Comparison of ENCODE assay signal across 30 cellular contexts in genomic region chr6:149888113-149888512, GRCh38. TPM values are rescaled to one million over a fixed set of nuclear protein-coding genes. Genes with fewer than 3 reads are reported as not detected.
DNase-seq lines count a peak whose midpoint lies in the region; ATAC-seq, FAIRE-seq and TF ChIP-seq lines count a peak whose summit lies in the region.
"Had no signal": no experiment of that assay in that cellular context is flagged by ENCODE, and none has a peak within 500 bp of the region (broad histone marks: within the 10 kb centered on the region; RNA-seq: fewer than 3 reads in every experiment).

No MANE protein-coding gene starts in this region.

- no peak overlapping the region for H2AFZ ChIP-seq in HepG2 (ENCODE audit: low read length)

- no peak overlapping the region for H3K4me2 ChIP-seq in HepG2 (ENCODE audit: low read depth, low read length)

- 14% methylated on average over 10 of the region's 10 CpGs for WGBS in HepG2 (ENCODE audit: low lambda C conversion rate)
- 80% methylated on average over 1 of the region's 10 CpGs for WGBS in right lobe of liver (ENCODE audit: insufficient coverage, low coverage, low lambda C conversion rate, missing lambda C conversion rate)
- 52 to 66% methylated on average over 10 of the region's 10 CpGs for WGBS in esophagus, 2 donors

- H4K20me1 ChIP-seq in HepG2 (ENCODE audit: insufficient read depth, low read length), result no peaks in the 10 kb centered on the region

- peaks cover 7% of the 10 kb centered on the region; the same call in 1 of the 2 replicates for H3K4me1 ChIP-seq in HepG2 (ENCODE audit: insufficient read depth, low read length)
- no peaks in the 10 kb centered on the region for H3K4me1 ChIP-seq in right lobe of liver
- peaks cover 3 to 14% of the 10 kb centered on the region in 2 donors for H3K4me1 ChIP-seq in esophagus (ENCODE audit: control insufficient read depth in 2 of 2, insufficient read depth in 2 of 2, low read length in 1 of 2)
- H3K4me1 ChIP-seq in mucosa of descending colon (ENCODE audit: low read depth), result peaks cover 2% of the 10 kb centered on the region

- TF ChIP-seq CTCF in HepG2 (CRISPR knock-in tag; IDR thresholded peaks at IDR 0.05) (no peak), right lobe of liver (IDR thresholded peaks at IDR 0.05) (no peak), mucosa of descending colon (IDR thresholded peaks at IDR 0.05) (no peak), GM20000 (IDR thresholded peaks at IDR 0.05; ENCODE audit: extremely low read depth, missing control alignments) (no peak)

- H3K27ac Mint-ChIP-seq in activated naive CD4-positive, alpha-beta T cell treated with anti-CD3 and anti-CD28 coated beads, Interleukin-2, amount 50 U/mL, for 72 hours, result no peak overlapping the region
- H3K27ac Mint-ChIP-seq: activated CD8-positive, alpha-beta T cell treated with anti-CD3 and anti-CD28 coated beads for 36 hours; activated naive CD8-positive, alpha-beta T cell; CD4-positive, CD25-positive, alpha-beta regulatory T cell; stimulated activated memory B cell treated with anti-CD40 and anti-IgM and Interleukin-4, amounts not matched to agents 10 μg/mL and 1 μg/mL and 100 μg/mL, for 72 hours; T-helper 1 cell treated with Interleukin-12 subunit alpha and Interleukin-12 subunit beta and Interleukin-4 antibody, amounts not matched to agents 30 μg/mL and 1 μg/mL, for 36 hours had no signal

- no peak for DNase-seq in HepG2 (ENCODE audit: low spot score)
- no peak for DNase-seq in right lobe of liver
- DNase-seq in mucosa of descending colon, result no peak
- DNase-seq in GM20000 (ENCODE audit: low spot score), result no peak
- no peak for DNase-seq in SIG-M5 (lab: John Stamatoyannopoulos, UW)
- DNase-seq in activated naive CD4-positive, alpha-beta T cell treated with anti-CD3 and anti-CD28 coated beads, Interleukin-2, amount 50 U/mL, for 72 hours (ENCODE audit: low spot score in 2 of 2), result no peak
- DNase-seq: 8988T; activated CD4-positive, CD25-positive, alpha-beta regulatory T cell treated with anti-CD3 and anti-CD28 coated beads, Interleukin-2, amount 50 U/mL, for 72 hours; activated CD8-positive, alpha-beta T cell treated with anti-CD3 and anti-CD28 coated beads for 36 hours; CD4-positive, CD25-positive, alpha-beta regulatory T cell; central memory CD4-positive, alpha-beta T cell; dermis blood vessel endothelial cell; head of caudate nucleus; kidney glomerular epithelial cell; NCI-H1105; NCI-H2029 treated with DMSO at 0.1 percent for 48 hours; NCI-H2227 treated with DMSO at 0.1 percent for 48 hours; NCI-H748 treated with DMSO at 0.1 percent for 48 hours; posterior cingulate gyrus; stimulated activated CD4-positive, alpha-beta T cell treated with anti-CD3 and anti-CD28 coated beads, Interleukin-4, amount 100 ng/mL, for 4 hours; substantia nigra had no signal

- ATAC-seq in HepG2 (no peak; the same call in 2 of the 3 replicates), right lobe of liver (no peak), mucosa of descending colon (peak; percentile 74), GM18498 (IDR thresholded peaks at IDR 0.05; ENCODE audit: unreplicated experiment) (no peak)
- no peak for ATAC-seq in activated naive CD4-positive, alpha-beta T cell treated with anti-CD3 and anti-CD28 coated beads, Interleukin-2, amount 50 U/mL, for 72 hours
- ATAC-seq: activated CD8-positive, alpha-beta T cell treated with anti-CD3 and anti-CD28 coated beads for 36 hours; sciatic nerve; stimulated activated memory B cell treated with anti-CD40 and anti-IgM and Interleukin-4, amounts not matched to agents 10 μg/mL and 1 μg/mL and 100 μg/mL, for 72 hours had no signal

- H3K9me3 Mint-ChIP-seq in activated naive CD4-positive, alpha-beta T cell treated with anti-CD3 and anti-CD28 coated beads, Interleukin-2, amount 50 U/mL, for 72 hours, result no peaks in the 10 kb centered on the region
- H3K9me3 Mint-ChIP-seq: activated CD8-positive, alpha-beta T cell treated with anti-CD3 and anti-CD28 coated beads for 36 hours; stimulated activated memory B cell treated with anti-CD40 and anti-IgM and Interleukin-4, amounts not matched to agents 10 μg/mL and 1 μg/mL and 100 μg/mL, for 72 hours; T-helper 1 cell treated with Interleukin-12 subunit alpha and Interleukin-12 subunit beta and Interleukin-4 antibody, amounts not matched to agents 30 μg/mL and 1 μg/mL, for 36 hours had no signal

- H3K27me3 ChIP-seq in HepG2 (ENCODE audit: control insufficient read depth in 1 of 2, insufficient read depth in 2 of 2, low read length in 2 of 2) (peaks cover 3 to 50% of the 10 kb centered on the region in 2 experiments; a peak in 4 of 5 replicates), right lobe of liver (no peaks in the 10 kb centered on the region), esophagus (ENCODE audit: control insufficient read depth in 1 of 2, insufficient read depth in 2 of 2, low read length in 2 of 2) (no peaks in the 10 kb centered on the region)

- H3K9me3 ChIP-seq in HepG2 (ENCODE audit: low read length) (no peaks in the 10 kb centered on the region), right lobe of liver (no peaks in the 10 kb centered on the region), esophagus (ENCODE audit: control insufficient read depth in 2 of 2, insufficient read depth in 1 of 2, low read depth in 1 of 2, low read length in 1 of 2) (no peaks in the 10 kb centered on the region), mucosa of descending colon (no peaks in the 10 kb centered on the region)

- no peak for TF ChIP-seq POLR2A in HepG2 (IDR thresholded peaks at IDR 0.05; ENCODE audit: insufficient read depth in 1 of 2, low read depth in 2 of 2, low read length in 2 of 2)
- no peak for TF ChIP-seq POLR2A in right lobe of liver (IDR thresholded peaks at IDR 0.05)

- intact Hi-C loops in HepG2 (cut with micrococcal nuclease; ENCODE audit: unreplicated experiment) (no loop called here), right lobe of liver (cut with DNase I) (no loop called here), mucosa of descending colon (cut with DNase I, micrococcal nuclease) (no loop called here)

- BruUV-seq in HepG2 (replicated peaks; lab: Mats Ljungman, UMichigan), result no TSS peak

- CTCF ChIA-PET in HepG2 (lab: Yijun Ruan, JAX; ENCODE audit: low intra/inter-chr PET ratio, low total read pairs), result no interaction called here

- TF ChIP-seq EP300 in HepG2 (IDR thresholded peaks at IDR 0.05; ENCODE audit: low read depth in 2 of 2, low read length in 2 of 2), result no peak
- TF ChIP-seq EP300 in HepG2 (CRISPR knock-in tag; IDR thresholded peaks at IDR 0.05; ENCODE audit: borderline replicate concordance), result no peak

- no peak overlapping the region for H3K9ac ChIP-seq in HepG2 (ENCODE audit: insufficient read depth, low read depth, low read length)

- POLR2A ChIA-PET in HepG2 (lab: Yijun Ruan, JAX), result no interaction called here

- no peaks in the 10 kb centered on the region for H3K36me3 Mint-ChIP-seq in activated naive CD4-positive, alpha-beta T cell treated with anti-CD3 and anti-CD28 coated beads, Interleukin-2, amount 50 U/mL, for 72 hours
- H3K36me3 Mint-ChIP-seq: activated naive CD8-positive, alpha-beta T cell; CD4-positive, CD25-positive, alpha-beta regulatory T cell; stimulated activated memory B cell treated with anti-CD40 and anti-IgM and Interleukin-4, amounts not matched to agents 10 μg/mL and 1 μg/mL and 100 μg/mL, for 72 hours had no signal

- no peak for TF ChIP-seq RAD21 in HepG2 (CRISPR knock-in tag; IDR thresholded peaks at IDR 0.05)

- H3K27ac ChIP-seq in HepG2 (ENCODE audit: extremely low read length, insufficient read depth, low read length) (no peak overlapping the region), right lobe of liver (no peak overlapping the region), esophagus (ENCODE audit: low read depth in 2 of 2, low read length in 1 of 2) (peak overlapping the region; percentile 62 to 90)
- H3K27ac ChIP-seq: HL-60 had no signal

- no peaks in the 10 kb centered on the region for H3K79me2 ChIP-seq in HepG2 (ENCODE audit: insufficient read depth, low read length)

- no peaks in the 10 kb centered on the region for H3K36me3 ChIP-seq in HepG2 (replicated peaks in 1 of 2; ENCODE audit: control insufficient read depth in 1 of 2, insufficient read depth in 2 of 2, low read length in 2 of 2)
- no peaks in the 10 kb centered on the region for H3K36me3 ChIP-seq in right lobe of liver
- H3K36me3 ChIP-seq in esophagus (ENCODE audit: control insufficient read depth in 2 of 2, insufficient read depth in 2 of 2, low read length in 1 of 2), result no peaks in the 10 kb centered on the region
- H3K36me3 ChIP-seq in mucosa of descending colon (ENCODE audit: low read depth), result no peaks in the 10 kb centered on the region

- in situ Hi-C loops in HepG2 (cut with HindIII; ENCODE audit: extremely low pct_ligation_motif_present, low pct_unique_long_range_greater_than_20kb), result no loop called here

- H3K4me3 ChIP-seq in HepG2 (replicated peaks in 1 of 3; ENCODE audit: insufficient read depth in 1 of 3, low read depth in 2 of 3, low read length in 3 of 3), result no peak overlapping the region
- no peak overlapping the region for H3K4me3 ChIP-seq in right lobe of liver
- no peak overlapping the region for H3K4me3 ChIP-seq in esophagus (ENCODE audit: low read depth in 1 of 2, low read length in 2 of 2)
- no peak overlapping the region for H3K4me3 ChIP-seq in mucosa of descending colon

- no peak for FAIRE-seq in HepG2 (lab: Jason Lieb, UNC)
- FAIRE-seq: astrocyte, D721Med had no signal

RNA-seq across cellular contexts. Expression of gene RAET1E, which starts 9.8 kb away (rescaled TPM):
- total RNA-seq in HepG2 (2016; rRNA removed; fragmentation: Illumina TruSeq; extraction: Trizol) (not detected in 2 replicates), right lobe of liver (not detected), mucosa of descending colon (under 1 TPM in 2 of 3 donors, not detected in 1; 0.16 to 0.58 TPM)
- not detected in 2 replicates for total RNA-seq in HepG2 (2016; cell fraction: cytosol; rRNA removed; fragmentation: Illumina TruSeq; extraction: Trizol; ENCODE audit: low read depth)
- total RNA-seq in HepG2 (2016; cell fraction: insoluble cytoplasmic fraction; rRNA removed; fragmentation: Illumina TruSeq; extraction: Trizol), result not detected in 2 replicates
- not detected in 2 replicates for total RNA-seq in HepG2 (2016; cell fraction: membrane; rRNA removed; fragmentation: Illumina TruSeq; extraction: Trizol)
- not detected in 2 replicates for total RNA-seq in HepG2 (2016; cell fraction: nucleus; rRNA removed; fragmentation: Illumina TruSeq; extraction: Trizol)
- polyA plus RNA-seq in HepG2 (2011; rRNA removed) (not detected in 2 replicates), esophagus (10 to 100 TPM; 25.1 to 72.5 TPM)
- not detected in 2 replicates for polyA plus RNA-seq in HepG2 (2011; cell fraction: cytosol; rRNA removed)
- not detected in 2 replicates for polyA plus RNA-seq in HepG2 (2011; cell fraction: nucleus; rRNA removed)
- polyA plus RNA-seq in HepG2 (2012), result not detected in 2 replicates
- polyA plus RNA-seq in HepG2 (2016; cell fraction: cytosol; fragmentation: Illumina TruSeq; extraction: Trizol; ENCODE audit: low read depth), result not detected in 2 replicates
- not detected in 2 replicates for polyA plus RNA-seq in HepG2 (2016; cell fraction: insoluble cytoplasmic fraction; fragmentation: Illumina TruSeq; extraction: Trizol; ENCODE audit: low read depth)
- not detected in 2 replicates for polyA plus RNA-seq in HepG2 (2016; cell fraction: membrane; fragmentation: Illumina TruSeq; extraction: Trizol; ENCODE audit: low read depth)
- polyA plus RNA-seq in HepG2 (2016; cell fraction: nucleus; fragmentation: Illumina TruSeq; extraction: Trizol; ENCODE audit: insufficient read depth, low read depth), result not detected in 2 replicates
- polyA minus RNA-seq in HepG2 (2011; rRNA and poly(A)+ RNA removed; ENCODE audit: low replicate concordance), result 19.1 TPM in 1 of 2 replicates, not detected in the other
- not detected in 2 replicates for polyA minus RNA-seq in HepG2 (2011; cell fraction: cytosol; rRNA and poly(A)+ RNA removed)
- polyA minus RNA-seq in HepG2 (2011; cell fraction: nucleus; rRNA and poly(A)+ RNA removed), result not detected in 2 replicates
- under 1 TPM in 1 of 2 donors, not detected in 1; 0.11 TPM for total RNA-seq in activated naive CD4-positive, alpha-beta T cell treated with anti-CD3 and anti-CD28 coated beads, Interleukin-2, amount 50 U/mL, for 72 hours
- total RNA-seq: activated CD8-positive, alpha-beta T cell treated with anti-CD3 and anti-CD28 coated beads for 36 hours; astrocyte; CD4-positive, CD25-positive, alpha-beta regulatory T cell; dermis blood vessel endothelial cell had no signal
- polyA plus RNA-seq: CD4-positive, CD25-positive, alpha-beta regulatory T cell had no signal

RNA-seq across cellular contexts. Expression of gene LRP11, which starts 24.0 kb away (rescaled TPM):
- total RNA-seq in HepG2 (2016; rRNA removed; fragmentation: Illumina TruSeq; extraction: Trizol) (32.1 and 48.9 TPM in 2 replicates), right lobe of liver (10 to 100 TPM in 1 of 6 experiments, 1 to 10 TPM in 5; 6.8 to 11.1 (median 9.3) TPM), mucosa of descending colon (10 to 100 TPM; 16.2 to 27.2 (median 26.1) TPM)
- 13.6 and 13.7 TPM in 2 replicates for total RNA-seq in HepG2 (2016; cell fraction: cytosol; rRNA removed; fragmentation: Illumina TruSeq; extraction: Trizol; ENCODE audit: low read depth)
- 32.2 and 47.6 TPM in 2 replicates for total RNA-seq in HepG2 (2016; cell fraction: insoluble cytoplasmic fraction; rRNA removed; fragmentation: Illumina TruSeq; extraction: Trizol)
- 24.5 and 28.9 TPM in 2 replicates for total RNA-seq in HepG2 (2016; cell fraction: membrane; rRNA removed; fragmentation: Illumina TruSeq; extraction: Trizol)
- total RNA-seq in HepG2 (2016; cell fraction: nucleus; rRNA removed; fragmentation: Illumina TruSeq; extraction: Trizol), result 41.9 and 47.5 TPM in 2 replicates
- polyA plus RNA-seq in HepG2 (2011; rRNA removed) (32.4 and 35.8 TPM in 2 replicates), esophagus (10 to 100 TPM; 20.8 to 25.6 TPM)
- 25.8 and 29.0 TPM in 2 replicates for polyA plus RNA-seq in HepG2 (2011; cell fraction: cytosol; rRNA removed)
- polyA plus RNA-seq in HepG2 (2011; cell fraction: nucleus; rRNA removed), result 17.4 and 23.9 TPM in 2 replicates
- polyA plus RNA-seq in HepG2 (2012), result 41.6 TPM in 2 replicates
- 5.0 and 5.9 TPM in 2 replicates for polyA plus RNA-seq in HepG2 (2016; cell fraction: cytosol; fragmentation: Illumina TruSeq; extraction: Trizol; ENCODE audit: low read depth)
- polyA plus RNA-seq in HepG2 (2016; cell fraction: insoluble cytoplasmic fraction; fragmentation: Illumina TruSeq; extraction: Trizol; ENCODE audit: low read depth), result 33.9 and 34.7 TPM in 2 replicates
- polyA plus RNA-seq in HepG2 (2016; cell fraction: membrane; fragmentation: Illumina TruSeq; extraction: Trizol; ENCODE audit: low read depth), result 16.2 and 18.5 TPM in 2 replicates
- polyA plus RNA-seq in HepG2 (2016; cell fraction: nucleus; fragmentation: Illumina TruSeq; extraction: Trizol; ENCODE audit: insufficient read depth, low read depth), result 61.0 and 62.4 TPM in 2 replicates
- 115 and 160 TPM in 2 replicates for polyA minus RNA-seq in HepG2 (2011; rRNA and poly(A)+ RNA removed; ENCODE audit: low replicate concordance)
- 33.6 and 36.5 TPM in 2 replicates for polyA minus RNA-seq in HepG2 (2011; cell fraction: cytosol; rRNA and poly(A)+ RNA removed)
- polyA minus RNA-seq in HepG2 (2011; cell fraction: nucleus; rRNA and poly(A)+ RNA removed), result 18.3 and 25.0 TPM in 2 replicates
- 1 to 10 TPM; 3.6 to 4.1 TPM for total RNA-seq in activated naive CD4-positive, alpha-beta T cell treated with anti-CD3 and anti-CD28 coated beads, Interleukin-2, amount 50 U/mL, for 72 hours

RNA-seq across cellular contexts. Expression of gene RAET1G, which starts 34.8 kb away (rescaled TPM):
- total RNA-seq in HepG2 (2016; rRNA removed; fragmentation: Illumina TruSeq; extraction: Trizol) (not detected in 2 replicates), right lobe of liver (not detected), mucosa of descending colon (under 1 TPM in 1 of 3 donors, not detected in 2; 0.41 TPM)
- not detected in 2 replicates for total RNA-seq in HepG2 (2016; cell fraction: cytosol; rRNA removed; fragmentation: Illumina TruSeq; extraction: Trizol; ENCODE audit: low read depth)
- not detected in 2 replicates for total RNA-seq in HepG2 (2016; cell fraction: insoluble cytoplasmic fraction; rRNA removed; fragmentation: Illumina TruSeq; extraction: Trizol)
- not detected in 2 replicates for total RNA-seq in HepG2 (2016; cell fraction: membrane; rRNA removed; fragmentation: Illumina TruSeq; extraction: Trizol)
- not detected in 2 replicates for total RNA-seq in HepG2 (2016; cell fraction: nucleus; rRNA removed; fragmentation: Illumina TruSeq; extraction: Trizol)
- polyA plus RNA-seq in HepG2 (2011; rRNA removed) (not detected in 2 replicates), esophagus (10 to 100 TPM in 1 of 2 donors, 1 to 10 TPM in 1; 8.9 to 21.2 TPM)
- not detected in 2 replicates for polyA plus RNA-seq in HepG2 (2011; cell fraction: cytosol; rRNA removed)
- not detected in 2 replicates for polyA plus RNA-seq in HepG2 (2011; cell fraction: nucleus; rRNA removed)
- not detected in 2 replicates for polyA plus RNA-seq in HepG2 (2012)
- polyA plus RNA-seq in HepG2 (2016; cell fraction: cytosol; fragmentation: Illumina TruSeq; extraction: Trizol; ENCODE audit: low read depth), result not detected in 2 replicates
- not detected in 2 replicates for polyA plus RNA-seq in HepG2 (2016; cell fraction: insoluble cytoplasmic fraction; fragmentation: Illumina TruSeq; extraction: Trizol; ENCODE audit: low read depth)
- polyA plus RNA-seq in HepG2 (2016; cell fraction: membrane; fragmentation: Illumina TruSeq; extraction: Trizol; ENCODE audit: low read depth), result not detected in 2 replicates
- not detected in 2 replicates for polyA plus RNA-seq in HepG2 (2016; cell fraction: nucleus; fragmentation: Illumina TruSeq; extraction: Trizol; ENCODE audit: insufficient read depth, low read depth)
- 6.1 TPM in 1 of 2 replicates, not detected in the other for polyA minus RNA-seq in HepG2 (2011; rRNA and poly(A)+ RNA removed; ENCODE audit: low replicate concordance)
- polyA minus RNA-seq in HepG2 (2011; cell fraction: cytosol; rRNA and poly(A)+ RNA removed), result not detected in 2 replicates
- not detected in 2 replicates for polyA minus RNA-seq in HepG2 (2011; cell fraction: nucleus; rRNA and poly(A)+ RNA removed)
- not detected for total RNA-seq in activated naive CD4-positive, alpha-beta T cell treated with anti-CD3 and anti-CD28 coated beads, Interleukin-2, amount 50 U/mL, for 72 hours
- total RNA-seq: activated CD8-positive, alpha-beta T cell treated with anti-CD3 and anti-CD28 coated beads for 36 hours; astrocyte; dermis blood vessel endothelial cell had no signal
- polyA plus RNA-seq: CD4-positive, CD25-positive, alpha-beta regulatory T cell had no signal

RNA-seq across cellular contexts. Expression of gene ULBP2, which starts 53.7 kb away (rescaled TPM):
- not detected in 2 replicates for total RNA-seq in HepG2 (2016; rRNA removed; fragmentation: Illumina TruSeq; extraction: Trizol)
- total RNA-seq in HepG2 (2016; cell fraction: cytosol; rRNA removed; fragmentation: Illumina TruSeq; extraction: Trizol; ENCODE audit: low read depth), result not detected in 2 replicates
- total RNA-seq in HepG2 (2016; cell fraction: insoluble cytoplasmic fraction; rRNA removed; fragmentation: Illumina TruSeq; extraction: Trizol), result not detected in 2 replicates
- total RNA-seq in HepG2 (2016; cell fraction: membrane; rRNA removed; fragmentation: Illumina TruSeq; extraction: Trizol), result not detected in 2 replicates
- total RNA-seq in HepG2 (2016; cell fraction: nucleus; rRNA removed; fragmentation: Illumina TruSeq; extraction: Trizol), result not detected in 2 replicates
- polyA plus RNA-seq in HepG2 (2011; rRNA removed), result not detected in 2 replicates
- not detected in 2 replicates for polyA plus RNA-seq in HepG2 (2011; cell fraction: cytosol; rRNA removed)
- not detected in 2 replicates for polyA plus RNA-seq in HepG2 (2011; cell fraction: nucleus; rRNA removed)
- polyA plus RNA-seq in HepG2 (2012), result not detected in 2 replicates
- not detected in 2 replicates for polyA plus RNA-seq in HepG2 (2016; cell fraction: cytosol; fragmentation: Illumina TruSeq; extraction: Trizol; ENCODE audit: low read depth)
- polyA plus RNA-seq in HepG2 (2016; cell fraction: insoluble cytoplasmic fraction; fragmentation: Illumina TruSeq; extraction: Trizol; ENCODE audit: low read depth), result not detected in 2 replicates
- not detected in 2 replicates for polyA plus RNA-seq in HepG2 (2016; cell fraction: membrane; fragmentation: Illumina TruSeq; extraction: Trizol; ENCODE audit: low read depth)
- not detected in 2 replicates for polyA plus RNA-seq in HepG2 (2016; cell fraction: nucleus; fragmentation: Illumina TruSeq; extraction: Trizol; ENCODE audit: insufficient read depth, low read depth)
- not detected in 2 replicates for polyA minus RNA-seq in HepG2 (2011; rRNA and poly(A)+ RNA removed; ENCODE audit: low replicate concordance)
- not detected in 2 replicates for polyA minus RNA-seq in HepG2 (2011; cell fraction: cytosol; rRNA and poly(A)+ RNA removed)
- not detected in 2 replicates for polyA minus RNA-seq in HepG2 (2011; cell fraction: nucleus; rRNA and poly(A)+ RNA removed)
- total RNA-seq in right lobe of liver, result 1 to 10 TPM in 1 of 6 experiments, under 1 TPM in 5; 0.20 to 1.1 (median 0.26) TPM
- polyA plus RNA-seq in esophagus, result 1 to 10 TPM; 1.7 to 5.4 TPM
- under 1 TPM in 1 of 3 donors, not detected in 2; 0.43 TPM for total RNA-seq in mucosa of descending colon
- under 1 TPM; 0.18 to 0.66 TPM for total RNA-seq in activated naive CD4-positive, alpha-beta T cell treated with anti-CD3 and anti-CD28 coated beads, Interleukin-2, amount 50 U/mL, for 72 hours

Comparison
In these comparisons a context has a peak if more than half of its experiments do, and no peak if none do; other contexts are left out.
1. H3K27ac ChIP-seq: peak in esophagus (2 of 2); none in HepG2 (single experiment) and right lobe of liver (0 of 3).